Comparison of ENCODE assay signal across 14 cellular contexts in genomic region chr5:13878357-13878756, GRCh38.
"Had no signal": no experiment of that assay in that cellular context is flagged by ENCODE, and none has a peak within 500 bp of the region (broad histone marks: within the 10 kb centered on the region; RNA-seq: fewer than 3 reads in every experiment).

No MANE protein-coding gene starts in this region.

- H3K4me1 ChIP-seq: gastroesophageal sphincter, tibial nerve, vagina had no signal

- ATAC-seq: gastroesophageal sphincter; naive thymus-derived CD4-positive, alpha-beta T cell; stimulated activated effector memory CD8-positive, alpha-beta T cell treated with anti-CD3 and anti-CD28 coated beads, Interleukin-12 subunit alpha, Interleukin-12 subunit beta, amount 100 ng/mL, for 72 hours had no signal

- H3K27me3 ChIP-seq: gastroesophageal sphincter, hepatocyte, neutrophil, tibial nerve, vagina had no signal

- DNase-seq: activated CD4-positive, alpha-beta T cell treated with anti-CD3 and anti-CD28 coated beads, Interleukin-2, amount 50 U/mL, for 1 hour; activated naive CD4-positive, alpha-beta T cell treated with anti-CD3 and anti-CD28 coated beads, Interleukin-2, amount 50 U/mL, for 16 hours; effector memory CD4-positive, alpha-beta T cell; naive thymus-derived CD4-positive, alpha-beta T cell; posterior cingulate gyrus; small intestine had no signal

- H3K27ac ChIP-seq: epithelial cell of prostate, gastroesophageal sphincter, hepatocyte, neutrophil, tibial nerve, vagina had no signal

- H3K9me3 ChIP-seq: neutrophil, vagina had no signal

- H3K36me3 ChIP-seq: gastroesophageal sphincter, neutrophil, tibial nerve, vagina had no signal

- H3K4me3 ChIP-seq: gastroesophageal sphincter, hepatocyte, lung, tibial nerve, vagina had no signal
